17 cellular contexts compared by ENCODE assay signal in genomic region chrX:41716767-41717473, GRCh38. TPM values are rescaled to one million over a fixed set of nuclear protein-coding genes. Genes with fewer than 3 reads are reported as not detected.
"Had no signal": no experiment of that assay in that cellular context is flagged by ENCODE, and none has a peak within 500 bp of the region (broad histone marks: within the 10 kb centered on the region; RNA-seq: fewer than 3 reads in every experiment).

No MANE protein-coding gene starts in this region.

- H3K36me3 ChIP-seq: adrenal gland, sigmoid colon had no signal

- H3K4me3 Mint-ChIP-seq: activated CD4-positive, alpha-beta T cell treated with anti-CD3 and anti-CD28 coated beads, Interleukin-2, amount 10 ng/mL, durations not matched to agents 7 days and 5 days; activated T-cell treated with anti-CD3 and anti-CD28 coated beads, Interleukin-2, amount 50 U/mL, for 4 hours had no signal

- H3K27ac ChIP-seq: adrenal gland, coronary artery, sigmoid colon, VCaP had no signal

- H3K4me1 ChIP-seq: adrenal gland, sigmoid colon had no signal

- H3K27me3 Mint-ChIP-seq: activated CD4-positive, alpha-beta T cell treated with anti-CD3 and anti-CD28 coated beads, Interleukin-2, amount 10 ng/mL, durations not matched to agents 7 days and 5 days had no signal

- H3K27ac Mint-ChIP-seq: activated CD4-positive, alpha-beta T cell treated with anti-CD3 and anti-CD28 coated beads, Interleukin-2, amount 10 ng/mL, durations not matched to agents 7 days and 5 days had no signal

- H3K27me3 ChIP-seq: adrenal gland, sigmoid colon had no signal

- H3K4me3 ChIP-seq: adrenal gland, coronary artery, sigmoid colon had no signal

- H3K9me3 ChIP-seq: adrenal gland, sigmoid colon had no signal

- DNase-seq: activated CD4-positive, alpha-beta T cell treated with anti-CD3 and anti-CD28 coated beads, Interleukin-2, amount 10 ng/mL, durations not matched to agents 7 days and 5 days; activated T-cell treated with anti-CD3 and anti-CD28 coated beads, Interleukin-2, amount 50 U/mL, for 4 hours; adrenal gland; caudate nucleus; effector CD4-positive, alpha-beta T cell; foreskin melanocyte; head of caudate nucleus; sigmoid colon; stimulated activated CD4-positive, alpha-beta T cell treated with anti-CD3 and anti-CD28 coated beads, Interleukin-12 subunit alpha, Interleukin-12 subunit beta, amount 100 ng/mL, for 4 hours; stimulated activated naive CD4-positive, alpha-beta T cell treated with Interleukin-2 at 50 U/mL for 16 hours had no signal

RNA-seq across cellular contexts. Expression of gene GPR82, which starts 7.1 kb away (rescaled TPM):
- total RNA-seq: activated CD4-positive, alpha-beta T cell treated with anti-CD3 and anti-CD28 coated beads, Interleukin-2, amount 10 ng/mL, durations not matched to agents 7 days and 5 days; lung microvascular endothelial cell; osteoblast; pulmonary artery endothelial cell; temporal lobe had no signal
- polyA plus RNA-seq: neural cell had no signal

RNA-seq across cellular contexts. Expression of gene GPR34, which starts 28.1 kb away (rescaled TPM):
- total RNA-seq: lung microvascular endothelial cell, pulmonary artery endothelial cell had no signal
- polyA plus RNA-seq: neural cell had no signal
